1 cellular context compared by ENCODE assay signal in genomic region chr3:57961177-57961827, GRCh38.
TF ChIP-seq lines count a peak whose summit lies in the region.

No MANE protein-coding gene starts in this region.

TF ChIP-seq in HepG2, 621 proteins besides CTCF, POLR2A, EP300 and RAD21 (continued from another document and continues in another):
- TF ChIP-seq RAD51 (IDR thresholded peaks at IDR 0.05; ENCODE audit: borderline replicate concordance), result no peak
- TF ChIP-seq HNRNPUL1 (IDR thresholded peaks at IDR 0.05; ENCODE audit: low read depth, low read length), result no peak
- no peak for TF ChIP-seq ZC3H13 (CRISPR knock-in tag; IDR thresholded peaks at IDR 0.05)
- TF ChIP-seq ZNF280D (CRISPR knock-in tag; IDR thresholded peaks at IDR 0.05), result peak; percentile 87; the same call in 1 of the 2 replicates
- peak; percentile 95 to 96 for TF ChIP-seq NR2F1 (CRISPR knock-in tag; IDR thresholded peaks at IDR 0.05)
- no peak for TF ChIP-seq MAFK (conservative IDR thresholded peaks at IDR 0.05 in 1 of 2, IDR thresholded peaks at IDR 0.05 in 1 of 2; ENCODE audit: low read length in 2 of 2)
- TF ChIP-seq MZF1 (CRISPR knock-in tag; IDR thresholded peaks at IDR 0.05; ENCODE audit: borderline replicate concordance), result no peak
- TF ChIP-seq ZSCAN31 (CRISPR knock-in tag; IDR thresholded peaks at IDR 0.05; ENCODE audit: low read depth), result no peak
- TF ChIP-seq DZIP1 (CRISPR knock-in tag; IDR thresholded peaks at IDR 0.05), result no peak
- no peak for TF ChIP-seq HBP1 (CRISPR knock-in tag; IDR thresholded peaks at IDR 0.05; ENCODE audit: low read depth)
- peak; percentile 88 for TF ChIP-seq ZNF331 (CRISPR knock-in tag; IDR thresholded peaks at IDR 0.05)
- TF ChIP-seq SETDB1 (CRISPR knock-in tag; IDR thresholded peaks at IDR 0.05; ENCODE audit: borderline replicate concordance), result no peak
- TF ChIP-seq ZEB1 (IDR thresholded peaks at IDR 0.05; ENCODE audit: insufficient replicate concordance, low read depth), result peak; percentile 61
- TF ChIP-seq HNRNPH1 (optimal IDR thresholded peaks at IDR 0.05; ENCODE audit: low read depth, low read length), result no peak
- peak; percentile 73 for TF ChIP-seq ZBTB43 (CRISPR knock-in tag; conservative IDR thresholded peaks at IDR 0.05)
- peak; percentile 94 for TF ChIP-seq PITX1 (CRISPR knock-in tag; IDR thresholded peaks at IDR 0.05)
- TF ChIP-seq SKI (IDR thresholded peaks at IDR 0.05; ENCODE audit: partially characterized antibody), result peak; percentile 95
- TF ChIP-seq DMTF1 (CRISPR knock-in tag; IDR thresholded peaks at IDR 0.05), result no peak
- peak; percentile 74 for TF ChIP-seq REPIN1 (CRISPR knock-in tag; IDR thresholded peaks at IDR 0.05; ENCODE audit: borderline replicate concordance, low read depth)
- TF ChIP-seq THAP11 (CRISPR knock-in tag; IDR thresholded peaks at IDR 0.05), result peak; percentile 70
- 0 out of 2 replicates have a peak, but pooled peaks have one; percentile 34 for TF ChIP-seq ZSCAN21 (CRISPR knock-in tag; IDR thresholded peaks at IDR 0.05; ENCODE audit: borderline replicate concordance)
- TF ChIP-seq KDM2A (CRISPR knock-in tag; IDR thresholded peaks at IDR 0.05; ENCODE audit: borderline replicate concordance, low read depth), result peak; percentile 57
- peak; percentile 87 for TF ChIP-seq IKZF5 (CRISPR knock-in tag; IDR thresholded peaks at IDR 0.05)
- no peak for TF ChIP-seq LRRFIP1 (CRISPR knock-in tag; conservative IDR thresholded peaks at IDR 0.05)
- TF ChIP-seq CERS6 (CRISPR knock-in tag; IDR thresholded peaks at IDR 0.05), result no peak
- peak; percentile 81; the same call in 1 of the 2 replicates for TF ChIP-seq TBX2 (CRISPR knock-in tag; IDR thresholded peaks at IDR 0.05; ENCODE audit: borderline replicate concordance)
- peak; percentile 100 for TF ChIP-seq ZNF460 (CRISPR knock-in tag; IDR thresholded peaks at IDR 0.05; ENCODE audit: borderline replicate concordance)
- TF ChIP-seq ZBTB7A (CRISPR knock-in tag; IDR thresholded peaks at IDR 0.05), result peak; percentile 93
- TF ChIP-seq ZNF232 (CRISPR knock-in tag; IDR thresholded peaks at IDR 0.05; ENCODE audit: borderline replicate concordance), result peak; percentile 75; the same call in 1 of the 2 replicates
- TF ChIP-seq UBTF (CRISPR knock-in tag; IDR thresholded peaks at IDR 0.05), result peak; percentile 44; the same call in 1 of the 2 replicates
- TF ChIP-seq RBM22 (optimal IDR thresholded peaks at IDR 0.05; ENCODE audit: low read length), result no peak
- TF ChIP-seq NFIB (CRISPR knock-in tag; IDR thresholded peaks at IDR 0.05; ENCODE audit: borderline replicate concordance), result peak; percentile 98
- TF ChIP-seq ZGPAT (CRISPR knock-in tag; IDR thresholded peaks at IDR 0.05), result peak; percentile 92
- TF ChIP-seq TOPORS (CRISPR knock-in tag; IDR thresholded peaks at IDR 0.05), result peak; percentile 66; the same call in 1 of the 2 replicates
- peak; percentile 80; the same call in 1 of the 2 replicates for TF ChIP-seq ATM (IDR thresholded peaks at IDR 0.05; ENCODE audit: borderline replicate concordance)
- no peak for TF ChIP-seq ZBTB14 (CRISPR knock-in tag; IDR thresholded peaks at IDR 0.05)
